In genomic region chr4:146545102-146545501, GRCh38 we compare ENCODE assay signal across 9 cellular contexts. TPM values are rescaled to one million over a fixed set of nuclear protein-coding genes. Genes with fewer than 3 reads are reported as not detected.
DNase-seq lines count a peak whose midpoint lies in the region; ATAC-seq and TF ChIP-seq lines count a peak whose summit lies in the region.
"Had no signal": no experiment of that assay in that cellular context is flagged by ENCODE, and none has a peak within 500 bp of the region (broad histone marks: within the 10 kb centered on the region; RNA-seq: fewer than 3 reads in every experiment).

No MANE protein-coding gene starts in this region.

- H3K27me3 ChIP-seq in OCI-LY1 (ENCODE audit: insufficient read depth, low read length) (no peaks in the 10 kb centered on the region), foreskin keratinocyte (peaks cover 19% of the 10 kb centered on the region), colonic mucosa (no peaks in the 10 kb centered on the region)

- H3K4me2 ChIP-seq in OCI-LY1 (ENCODE audit: low read length) = no peak overlapping the region

- peak in 1 of 2 donors; percentile 19 for DNase-seq in foreskin keratinocyte
- no peak for DNase-seq in colonic mucosa
- no peak for DNase-seq in epidermal melanocyte (ENCODE audit: insufficient read length, low spot score)
- DNase-seq in posterior cingulate gyrus = no peak
- no peak for DNase-seq in activated gamma-delta T cell treated with Interleukin-2 at 50 U/mL for 16 hours
- DNase-seq: NK-92 treated with Interleukin-12 subunit alpha and Interleukin-12 subunit beta, amount 100 ng/mL, for 24 hours had no signal

- H3K9me3 ChIP-seq in OCI-LY1 (ENCODE audit: low read length) (no peaks in the 10 kb centered on the region), colonic mucosa (no peaks in the 10 kb centered on the region)

- H3K4me1 ChIP-seq in OCI-LY1 (ENCODE audit: insufficient read depth, low read length, severe bottlenecking) = no peaks in the 10 kb centered on the region
- H3K4me1 ChIP-seq in foreskin keratinocyte = no peaks in the 10 kb centered on the region
- no peaks in the 10 kb centered on the region for H3K4me1 ChIP-seq in colonic mucosa

- no peaks in the 10 kb centered on the region for H3K79me2 ChIP-seq in OCI-LY1 (ENCODE audit: insufficient read depth, low read length)

- ATAC-seq in GM21423 (IDR thresholded peaks at IDR 0.05; ENCODE audit: unreplicated experiment) (peak; percentile 55), foreskin keratinocyte (peak; percentile 41)

- TF ChIP-seq CTCF in C4-2B (conservative IDR thresholded peaks at IDR 0.05) (peak; percentile 39), OCI-LY1 (IDR thresholded peaks at IDR 0.05; ENCODE audit: low read length) (peak; percentile 60; the same call in 1 of the 2 replicates), foreskin keratinocyte (conservative IDR thresholded peaks at IDR 0.05) (peak; percentile 50), colonic mucosa (IDR thresholded peaks at IDR 0.05) (no peak)

- H3K9ac ChIP-seq in OCI-LY1 (ENCODE audit: low read length) = no peak overlapping the region
- H3K9ac ChIP-seq in colonic mucosa (ENCODE audit: low read depth in 2 of 2, low read length in 2 of 2) = no peak overlapping the region

- H3K4me3 ChIP-seq in OCI-LY1 (ENCODE audit: low read depth, low read length, poor library complexity, severe bottlenecking) (no peak overlapping the region), colonic mucosa (no peak overlapping the region)

- H4K20me1 ChIP-seq in OCI-LY1 (ENCODE audit: insufficient read depth, low read length) = no peaks in the 10 kb centered on the region

- no peaks in the 10 kb centered on the region for H3F3A ChIP-seq in OCI-LY1 (ENCODE audit: insufficient read depth, low read length)

- intact Hi-C loops in colonic mucosa (cut with DNase I) = no loop called here
- intact Hi-C loops in posterior cingulate gyrus (cut with DNase I) = no loop called here

- H3K27ac ChIP-seq in C4-2B = no peak overlapping the region
- no peak overlapping the region for H3K27ac ChIP-seq in OCI-LY1 (ENCODE audit: low read depth, low read length, poor library complexity, severe bottlenecking)
- H3K27ac ChIP-seq in foreskin keratinocyte = no peak overlapping the region
- no peak overlapping the region for H3K27ac ChIP-seq in colonic mucosa

- no peak overlapping the region for H2AFZ ChIP-seq in OCI-LY1 (ENCODE audit: low read length)

- H3K36me3 ChIP-seq in OCI-LY1 (ENCODE audit: insufficient read depth, low read length) (no peaks in the 10 kb centered on the region), colonic mucosa (no peaks in the 10 kb centered on the region)

- no peaks in the 10 kb centered on the region for H3K9me2 ChIP-seq in OCI-LY1 (ENCODE audit: low read depth, low read length)

RNA-seq across cellular contexts. Expression of gene SLC10A7, which starts 23.4 kb away (rescaled TPM):
- 12.4 and 13.1 TPM in 2 replicates for total RNA-seq in foreskin keratinocyte
- polyA plus RNA-seq in foreskin keratinocyte = 2.8 and 3.3 TPM in 2 replicates
- total RNA-seq in colonic mucosa = 10 to 100 TPM; 17.4 to 19.2 TPM
